In genomic region chr16:80776856-80777255, GRCh38 we compare ENCODE assay signal across 35 cellular contexts.
"Had no signal": no experiment of that assay in that cellular context is flagged by ENCODE, and none has a peak within 500 bp of the region (broad histone marks: within the 10 kb centered on the region; RNA-seq: fewer than 3 reads in every experiment).

No MANE protein-coding gene starts in this region.

- H3K4me3 Mint-ChIP-seq: activated B cell treated with CpG ODN at 0.5 μM for 24 hours; activated CD4-positive, alpha-beta memory T cell treated with anti-CD3 and anti-CD28 coated beads for 36 hours; activated CD4-positive, alpha-beta T cell treated with anti-CD3 and anti-CD28 coated beads, Interleukin-2, amount 10 ng/mL, durations not matched to agents 24 days and 14 days; activated CD8-positive, alpha-beta T cell treated with anti-CD3 and anti-CD28 coated beads for 36 hours; activated naive CD4-positive, alpha-beta T cell treated with anti-CD3 and anti-CD28 coated beads for 36 hours; activated naive CD8-positive, alpha-beta T cell treated with anti-CD3 and anti-CD28 coated beads for 36 hours; activated T-cell treated with anti-CD3 and anti-CD28 coated beads, Interleukin-2, amount 50 U/mL, for 4 hours; activated T-cell treated with anti-CD3 and anti-CD28 coated beads, Interleukin-2, amount 50 U/mL, for 72 hours; activated T-helper 1 cell treated with anti-CD3 and anti-CD28 coated beads, Interleukin-12 subunit alpha, Interleukin-12 subunit beta, Interleukin-2, Interleukin-4 antibody, amounts not matched to agents 30 ng/mL and 10 ng/mL and 1 ng/mL, durations not matched to agents 14 hours and 24 hours and 36 hours; activated T-helper 17 cell treated with anti-CD3 and anti-CD28 coated beads, Interleukin-2, amount 50 U/mL, for 72 hours; T-helper 1 cell treated with Interleukin-12 subunit alpha and Interleukin-12 subunit beta and Interleukin-4 antibody, amounts not matched to agents 30 μg/mL and 1 μg/mL, for 36 hours; T-helper 2 cell treated with Interferon-gamma antibody and Interleukin-4, amounts not matched to agents 5 μg/mL and 100 μg/mL, for 36 hours had no signal

- H3K4me1 Mint-ChIP-seq: activated B cell treated with CpG ODN at 0.5 μM for 24 hours; activated naive CD8-positive, alpha-beta T cell treated with anti-CD3 and anti-CD28 coated beads for 36 hours; activated T-helper 17 cell treated with anti-CD3 and anti-CD28 coated beads, Interleukin-2, amount 50 U/mL, for 72 hours had no signal

- H3K27me3 Mint-ChIP-seq: activated B cell treated with CpG ODN at 0.5 μM for 24 hours; activated CD4-positive, alpha-beta memory T cell treated with anti-CD3 and anti-CD28 coated beads for 36 hours; activated CD4-positive, alpha-beta T cell treated with anti-CD3 and anti-CD28 coated beads, Interleukin-2, amount 10 ng/mL, durations not matched to agents 24 days and 14 days; activated CD8-positive, alpha-beta T cell treated with anti-CD3 and anti-CD28 coated beads for 36 hours; activated naive CD8-positive, alpha-beta T cell treated with anti-CD3 and anti-CD28 coated beads for 36 hours; activated T-helper 17 cell treated with anti-CD3 and anti-CD28 coated beads, Interleukin-2, amount 50 U/mL, for 72 hours had no signal

- H3K4me1 ChIP-seq: adrenal gland, body of pancreas, breast epithelium had no signal

- DNase-seq: activated B cell treated with CpG ODN at 0.5 μM for 24 hours; activated CD4-positive, alpha-beta memory T cell treated with anti-CD3 and anti-CD28 coated beads for 36 hours; activated CD4-positive, alpha-beta T cell treated with anti-CD3 and anti-CD28 coated beads for 4 hours; activated CD4-positive, alpha-beta T cell treated with anti-CD3 and anti-CD28 coated beads, Interleukin-2, amount 10 ng/mL, durations not matched to agents 24 days and 14 days; activated CD4-positive, alpha-beta T cell treated with anti-CD3 and anti-CD28 coated beads, Interleukin-2, amount 50 U/mL, for 1 hour; activated CD4-positive, alpha-beta T cell treated with anti-CD3 and anti-CD28 coated beads, Interleukin-2, amount 50 U/mL, for 4 hours; activated CD4-positive, CD25-positive, alpha-beta regulatory T cell treated with anti-CD3 and anti-CD28 coated beads, Interleukin-2, amount 50 U/mL, for 72 hours; activated CD8-positive, alpha-beta memory T cell treated with anti-CD3 and anti-CD28 coated beads, Interleukin-2, amount 50 U/mL, for 4 hours; activated CD8-positive, alpha-beta T cell treated with anti-CD3 and anti-CD28 coated beads for 36 hours; activated effector memory CD4-positive, alpha-beta T cell treated with anti-CD3 and anti-CD28 coated beads, Interleukin-2, amount 50 U/mL, for 16 hours; activated gamma-delta T cell treated with Interleukin-2 at 50 U/mL for 16 hours; activated naive CD4-positive, alpha-beta T cell; activated naive CD4-positive, alpha-beta T cell treated with anti-CD3 and anti-CD28 coated beads for 36 hours; activated naive CD4-positive, alpha-beta T cell treated with anti-CD3 and anti-CD28 coated beads, Interleukin-2, amount 50 U/mL, for 16 hours; activated naive CD8-positive, alpha-beta T cell treated with anti-CD3 and anti-CD28 coated beads for 36 hours; activated T-cell treated with anti-CD3 and anti-CD28 coated beads for 4 hours; activated T-cell treated with anti-CD3 and anti-CD28 coated beads, Interleukin-2, amount 50 U/mL, for 1 hour; activated T-cell treated with anti-CD3 and anti-CD28 coated beads, Interleukin-2, amount 50 U/mL, for 4 hours; activated T-cell treated with anti-CD3 and anti-CD28 coated beads, Interleukin-2, amount 50 U/mL, for 72 hours; adrenal gland; amniotic stem cell; aorta; body of pancreas; brain microvascular endothelial cell; central memory CD4-positive, alpha-beta T cell; T-helper 1 cell; T-helper 2 cell; T-helper 9 cell had no signal

- H3K9me3 ChIP-seq: body of pancreas had no signal

- H3K27ac Mint-ChIP-seq: activated B cell treated with CpG ODN at 0.5 μM for 24 hours; activated CD4-positive, alpha-beta memory T cell treated with anti-CD3 and anti-CD28 coated beads for 36 hours; activated CD4-positive, alpha-beta T cell treated with anti-CD3 and anti-CD28 coated beads, Interleukin-2, amount 10 ng/mL, durations not matched to agents 24 days and 14 days; activated CD8-positive, alpha-beta T cell treated with anti-CD3 and anti-CD28 coated beads for 36 hours; activated naive CD4-positive, alpha-beta T cell treated with anti-CD3 and anti-CD28 coated beads for 36 hours; activated naive CD4-positive, alpha-beta T cell treated with anti-CD3 and anti-CD28 coated beads, Interleukin-2, amount 50 U/mL, for 72 hours; activated naive CD8-positive, alpha-beta T cell treated with anti-CD3 and anti-CD28 coated beads for 36 hours; activated T-cell treated with anti-CD3 and anti-CD28 coated beads, Interleukin-2, amount 50 U/mL, for 72 hours; activated T-helper 1 cell treated with anti-CD3 and anti-CD28 coated beads, Interleukin-12 subunit alpha, Interleukin-12 subunit beta, Interleukin-2, Interleukin-4 antibody, amounts not matched to agents 30 ng/mL and 10 ng/mL and 1 ng/mL, durations not matched to agents 14 hours and 24 hours and 36 hours; activated T-helper 17 cell treated with anti-CD3 and anti-CD28 coated beads, Interleukin-2, amount 50 U/mL, for 72 hours; T-helper 1 cell treated with Interleukin-12 subunit alpha and Interleukin-12 subunit beta and Interleukin-4 antibody, amounts not matched to agents 30 μg/mL and 1 μg/mL, for 36 hours; T-helper 2 cell treated with Interferon-gamma antibody and Interleukin-4, amounts not matched to agents 5 μg/mL and 100 μg/mL, for 36 hours had no signal

- H3K27me3 ChIP-seq: adrenal gland, body of pancreas, brain microvascular endothelial cell, breast epithelium had no signal

- H3K4me3 ChIP-seq: adrenal gland, body of pancreas, breast epithelium had no signal

- H3K27ac ChIP-seq: adrenal gland, body of pancreas, brain microvascular endothelial cell, breast epithelium, VCaP had no signal

- H3K36me3 ChIP-seq: adrenal gland, brain microvascular endothelial cell, breast epithelium had no signal
